ENCODE assay signal across 14 cellular contexts in genomic region chr2:241986836-241987641, GRCh38.
"Had no signal": no experiment of that assay in that cellular context is flagged by ENCODE, and none has a peak within 500 bp of the region (broad histone marks: within the 10 kb centered on the region; RNA-seq: fewer than 3 reads in every experiment).

No MANE protein-coding gene starts in this region.

- H3K4me3 ChIP-seq: cardiac muscle cell, colonic mucosa, psoas muscle, right lobe of liver had no signal

- ATAC-seq: activated naive CD8-positive, alpha-beta T cell treated with anti-CD3 and anti-CD28 coated beads, Interleukin-2, amount 50 U/mL, for 24 hours; effector memory CD8-positive, alpha-beta T cell; psoas muscle; T-helper 17 cell had no signal

- H3K27ac Mint-ChIP-seq: activated naive CD8-positive, alpha-beta T cell treated with anti-CD3 and anti-CD28 coated beads, Interleukin-2, amount 50 U/mL, for 24 hours; natural killer cell treated with Interleukin-12 subunit alpha and Interleukin-12 subunit beta and Interleukin-15 and Interleukin-18, amount 100 ng/mL, for 72 hours had no signal

- H3K27me3 ChIP-seq: cardiac muscle cell, colonic mucosa, right lobe of liver had no signal

- H3K9me3 ChIP-seq: colonic mucosa, psoas muscle, right lobe of liver had no signal

- H3K27ac ChIP-seq: cardiac muscle cell, colonic mucosa, psoas muscle, right lobe of liver had no signal

- H3K27me3 Mint-ChIP-seq: activated B cell treated with CpG ODN at 0.5 μM for 24 hours; activated naive CD8-positive, alpha-beta T cell treated with anti-CD3 and anti-CD28 coated beads, Interleukin-2, amount 50 U/mL, for 24 hours; effector memory CD8-positive, alpha-beta T cell; T-helper 17 cell had no signal

- H3K4me1 ChIP-seq: colonic mucosa, psoas muscle, right lobe of liver had no signal

- H3K4me3 Mint-ChIP-seq: activated B cell treated with CpG ODN at 0.5 μM for 24 hours; activated naive CD8-positive, alpha-beta T cell treated with anti-CD3 and anti-CD28 coated beads, Interleukin-2, amount 50 U/mL, for 24 hours; effector memory CD8-positive, alpha-beta T cell; natural killer cell treated with Interleukin-12 subunit alpha and Interleukin-12 subunit beta and Interleukin-15 and Interleukin-18, amount 100 ng/mL, for 72 hours; T-helper 17 cell had no signal

- H3K36me3 Mint-ChIP-seq: natural killer cell treated with Interleukin-12 subunit alpha and Interleukin-12 subunit beta and Interleukin-15 and Interleukin-18, amount 100 ng/mL, for 72 hours had no signal

- H3K9me3 Mint-ChIP-seq: activated B cell treated with CpG ODN at 0.5 μM for 24 hours; activated naive CD8-positive, alpha-beta T cell treated with anti-CD3 and anti-CD28 coated beads, Interleukin-2, amount 50 U/mL, for 24 hours; natural killer cell treated with Interleukin-12 subunit alpha and Interleukin-12 subunit beta and Interleukin-15 and Interleukin-18, amount 100 ng/mL, for 72 hours had no signal

- DNase-seq: activated B cell treated with CpG ODN at 0.5 μM for 24 hours; activated CD4-positive, alpha-beta T cell treated with anti-CD3 and anti-CD28 coated beads, Interleukin-2, amount 50 U/mL, for 1 hour; activated gamma-delta T cell; activated naive CD8-positive, alpha-beta T cell treated with anti-CD3 and anti-CD28 coated beads, Interleukin-2, amount 50 U/mL, for 24 hours; activated T-cell treated with anti-CD3 and anti-CD28 coated beads, Interleukin-2, amount 50 U/mL, for 1 hour; colonic mucosa; effector memory CD8-positive, alpha-beta T cell; mammary epithelial cell; psoas muscle; right lobe of liver; stimulated activated naive CD4-positive, alpha-beta T cell; T-helper 17 cell had no signal

- H3K36me3 ChIP-seq: cardiac muscle cell, colonic mucosa, right lobe of liver had no signal
